14 cellular contexts compared by ENCODE assay signal in the genomic region with DNA sequence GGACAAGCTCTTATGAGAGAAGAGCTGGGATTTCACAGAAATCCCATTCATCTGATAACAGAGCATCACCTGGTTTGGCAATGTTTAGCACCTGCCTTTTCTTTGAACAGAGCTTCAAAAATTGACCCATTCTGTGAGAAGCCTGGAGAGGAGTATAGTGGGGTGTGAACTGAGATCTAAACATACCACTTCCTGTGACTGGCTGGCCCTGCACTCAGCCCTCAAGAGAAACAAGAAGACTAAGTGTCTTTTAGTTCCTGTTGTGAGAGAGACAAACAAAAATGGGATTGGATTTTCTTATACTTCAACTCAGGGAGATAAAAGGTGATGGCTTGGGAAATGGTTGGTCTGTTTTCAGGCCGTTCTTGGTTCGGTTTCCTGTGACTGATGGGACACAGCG.
A peak's percentile ranks its signal among the peaks of the same experiment; 100 is the strongest.
DNase-seq lines count a peak whose midpoint lies in the region; ATAC-seq and TF ChIP-seq lines count a peak whose summit lies in the region.
"Had no signal": no experiment of that assay in that cellular context is flagged by ENCODE, and none has a peak within 500 bp of the region (broad histone marks: within the 10 kb centered on the region; RNA-seq: fewer than 3 reads in every experiment).

No MANE protein-coding gene starts in this region.

- H3K27me3 Mint-ChIP-seq in endodermal cell (ENCODE audit: insufficient read depth) = no peaks in the 10 kb centered on the region

- TF ChIP-seq CTCF in endodermal cell (conservative IDR thresholded peaks at IDR 0.05) = no peak
- no peak for TF ChIP-seq CTCF in neural cell (IDR thresholded peaks at IDR 0.05; ENCODE audit: poor library complexity, severe bottlenecking)

- H3K27me3 ChIP-seq in endodermal cell (ENCODE audit: control insufficient read depth, insufficient read depth, low read length, poor library complexity, severe bottlenecking) (no peaks in the 10 kb centered on the region), neural cell (ENCODE audit: insufficient read depth, low read depth, low read length) (no peaks in the 10 kb centered on the region)

- peaks cover 3% of the 10 kb centered on the region for H3K36me3 Mint-ChIP-seq in endodermal cell (ENCODE audit: low read depth)

- H3K36me3 ChIP-seq in endodermal cell (ENCODE audit: control insufficient read depth, insufficient read depth, low read length) (no peaks in the 10 kb centered on the region), neural cell (ENCODE audit: insufficient read depth, low read length) (no peaks in the 10 kb centered on the region)
- H3K36me3 ChIP-seq: HAP-1 had no signal

- H2AFZ ChIP-seq in neural cell (ENCODE audit: low read depth, low read length) = no peak overlapping the region

- H3K9ac ChIP-seq in endodermal cell (ENCODE audit: extremely low read depth, low read length, poor library complexity, severe bottlenecking) (no peak overlapping the region), neural cell (ENCODE audit: low read length) (no peak overlapping the region)

- no peaks in the 10 kb centered on the region for H3K9me3 Mint-ChIP-seq in endodermal cell

- no peaks in the 10 kb centered on the region for H3K4me1 ChIP-seq in endodermal cell (ENCODE audit: control insufficient read depth, insufficient read depth, low read length)

- WGBS in endodermal cell (ENCODE audit: insufficient coverage in 1 of 2, insufficient read length in 1 of 2), 2 experiments = 92% methylated on average over 3 of the region's 3 CpGs; no CpG with 5 or more reads in 1 of the 2 experiments

- peak overlapping the region; percentile 7 for H3K27ac Mint-ChIP-seq in endodermal cell

- no peaks in the 10 kb centered on the region for H3F3A ChIP-seq in neural cell (ENCODE audit: insufficient read depth, low read length, poor library complexity, severe bottlenecking)

- H3K4me2 ChIP-seq in neural cell (ENCODE audit: low read length) = no peak overlapping the region

- no peak for TF ChIP-seq EP300 in neural cell (conservative IDR thresholded peaks at IDR 0.05; ENCODE audit: poor library complexity, severe bottlenecking)

- H3K9me2 ChIP-seq in neural cell (ENCODE audit: insufficient read depth, low read length) = no peaks in the 10 kb centered on the region

- no peaks in the 10 kb centered on the region for H3K79me2 ChIP-seq in neural cell (replicated peaks; ENCODE audit: insufficient read depth, low read length)

- DNase-seq in NCI-H146 treated with DMSO at 0.1 percent for 48 hours (lab: John Stamatoyannopoulos, UW; ENCODE audit: unreplicated experiment) (peak; percentile 40), endodermal cell (peak; percentile 46), DMS 273 (lab: John Stamatoyannopoulos, UW; ENCODE audit: unreplicated experiment) (no peak)
- DNase-seq: NCI-H1048, NCI-H1694, NCI-H2171, NCI-H446 treated with DMSO at 0.1 percent for 48 hours, NCI-H748 treated with DMSO at 0.1 percent for 48 hours, SHP77 treated with DMSO at 0.1 percent for 48 hours had no signal

- TF ChIP-seq RAD21 in neural cell (conservative IDR thresholded peaks at IDR 0.05) = no peak

- no peak overlapping the region for H3K4me3 Mint-ChIP-seq in endodermal cell

- H3K4me3 ChIP-seq in endodermal cell (ENCODE audit: low read length) (no peak overlapping the region), neural cell (ENCODE audit: low read length) (peak overlapping the region; percentile 1)
- H3K4me3 ChIP-seq: HAP-1 had no signal

- H3K27ac ChIP-seq in endodermal cell (ENCODE audit: low read depth, low read length) = no peak overlapping the region
- H3K27ac ChIP-seq in neural cell (ENCODE audit: low read length) = peak overlapping the region; percentile 48

- H3K4me1 Mint-ChIP-seq in endodermal cell = peaks cover 6% of the 10 kb centered on the region

- H4K20me1 ChIP-seq in neural cell (ENCODE audit: insufficient read depth) = no peaks in the 10 kb centered on the region

- ATAC-seq in GM18868 (IDR thresholded peaks at IDR 0.05; ENCODE audit: unreplicated experiment) = peak; percentile 72
- ATAC-seq in HG03378 (IDR thresholded peaks at IDR 0.05; ENCODE audit: unreplicated experiment) = no peak
- no peak for ATAC-seq in HG03432 (IDR thresholded peaks at IDR 0.05; ENCODE audit: unreplicated experiment)

- H3K9me3 ChIP-seq in endodermal cell (ENCODE audit: control insufficient read depth, low read length) (no peaks in the 10 kb centered on the region), neural cell (ENCODE audit: low read length) (no peaks in the 10 kb centered on the region)
- H3K9me3 ChIP-seq: HAP-1 had no signal

TF ChIP-seq in neural cell, 6 proteins besides CTCF, POLR2A, EP300 and RAD21:
- TF ChIP-seq EZH2 (IDR thresholded peaks at IDR 0.05; ENCODE audit: borderline replicate concordance, insufficient read depth, low read length, poor library complexity, severe bottlenecking) (no peak), MXI1 (conservative IDR thresholded peaks at IDR 0.05; ENCODE audit: poor library complexity, severe bottlenecking) (no peak), REST (IDR thresholded peaks at IDR 0.05; ENCODE audit: borderline replicate concordance) (no peak), TAF1 (IDR thresholded peaks at IDR 0.05; ENCODE audit: low read depth) (no peak), SMC3 (conservative IDR thresholded peaks at IDR 0.05; ENCODE audit: poor library complexity) (no peak), POLR2AphosphoS5 (IDR thresholded peaks at IDR 0.05) (no peak)
